13 cellular contexts compared by ENCODE assay signal in the genomic region with DNA sequence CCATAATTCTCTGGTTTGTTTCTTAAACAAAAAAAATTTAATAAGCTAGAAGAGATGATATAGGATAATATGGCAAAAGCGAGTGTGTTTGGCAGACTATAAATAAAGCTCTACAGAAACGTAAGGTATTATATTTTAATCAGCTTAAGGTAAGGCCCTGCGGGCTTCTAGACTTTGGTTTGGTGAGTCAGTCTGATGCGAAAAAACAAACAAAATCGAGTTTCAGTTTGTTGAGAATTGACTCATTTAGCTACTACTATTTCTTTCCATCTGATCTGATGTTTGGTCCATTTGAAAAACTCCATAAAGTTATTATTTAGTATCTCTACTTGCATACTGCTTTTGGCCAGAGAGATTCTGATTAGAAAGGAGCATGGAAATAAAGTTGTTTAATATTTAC.
DNase-seq lines count a peak whose midpoint lies in the region; ATAC-seq and TF ChIP-seq lines count a peak whose summit lies in the region.
"Had no signal": no experiment of that assay in that cellular context is flagged by ENCODE, and none has a peak within 500 bp of the region (broad histone marks: within the 10 kb centered on the region; RNA-seq: fewer than 3 reads in every experiment).

No MANE protein-coding gene starts in this region.

- H3K9ac ChIP-seq in KMS-11 (peak overlapping the region; percentile 71), colonic mucosa (ENCODE audit: low read depth in 2 of 2, low read length in 2 of 2) (no peak overlapping the region)

- no peaks in the 10 kb centered on the region for H3K79me2 ChIP-seq in KMS-11 (ENCODE audit: insufficient read depth, low read depth)

- TF ChIP-seq EP300 in gastroesophageal sphincter (IDR thresholded peaks at IDR 0.05), result no peak

- TF ChIP-seq CTCF in GM12864 (IDR thresholded peaks at IDR 0.05; ENCODE audit: low read depth, low read length, missing control alignments) (no peak), KMS-11 (conservative IDR thresholded peaks at IDR 0.05; ENCODE audit: low read depth, low read length) (no peak), colonic mucosa (IDR thresholded peaks at IDR 0.05) (no peak), gastroesophageal sphincter (IDR thresholded peaks at IDR 0.05) (no peak)

- H4K20me1 ChIP-seq in KMS-11 (ENCODE audit: insufficient read depth), result no peaks in the 10 kb centered on the region

- H3K4me2 ChIP-seq in KMS-11, result peak overlapping the region; percentile 99

- no peaks in the 10 kb centered on the region for H3K27me3 ChIP-seq in KMS-11 (ENCODE audit: insufficient read depth, low read depth)
- no peaks in the 10 kb centered on the region for H3K27me3 ChIP-seq in colonic mucosa
- no peaks in the 10 kb centered on the region for H3K27me3 ChIP-seq in gastroesophageal sphincter

- H2AFZ ChIP-seq in KMS-11 (ENCODE audit: low read depth), result peak overlapping the region; percentile 39

- H3K4me1 ChIP-seq in KMS-11 (ENCODE audit: low read depth, poor library complexity, severe bottlenecking) (peaks cover 76% of the 10 kb centered on the region), colonic mucosa (no peaks in the 10 kb centered on the region), gastroesophageal sphincter (peaks cover 0 to 26% (median 0%) of the 10 kb centered on the region in 3 donors)

- no peak for TF ChIP-seq POLR2A in gastroesophageal sphincter (IDR thresholded peaks at IDR 0.05)

- H3K36me3 ChIP-seq in KMS-11 (ENCODE audit: insufficient read depth) (no peaks in the 10 kb centered on the region), colonic mucosa (no peaks in the 10 kb centered on the region), gastroesophageal sphincter (peaks cover 0 to 12% of the 10 kb centered on the region in 2 donors)

- H3K27ac ChIP-seq in KMS-11 (peak overlapping the region; percentile 98), epithelial cell of prostate (peak overlapping the region; percentile 89), colonic mucosa (no peak overlapping the region), gastroesophageal sphincter (no peak overlapping the region)

- intact Hi-C loops in colonic mucosa (cut with DNase I), result no loop called here

- peak; percentile 62 for ATAC-seq in GM19455 (IDR thresholded peaks at IDR 0.05; ENCODE audit: unreplicated experiment)
- no peak for ATAC-seq in GM19467 (IDR thresholded peaks at IDR 0.05; ENCODE audit: unreplicated experiment)
- no peak for ATAC-seq in gastroesophageal sphincter

- WGBS in gastroesophageal sphincter (ENCODE audit: low coverage in 1 of 2), 2 donors, result 88 to 91% methylated on average over 5 of the region's 5 CpGs

- DNase-seq in GM12864 (ENCODE audit: low read depth) (peak; percentile 31), epithelial cell of prostate (ENCODE audit: low read depth, low spot score) (peak; percentile 64), colonic mucosa (no peak), NCI-H2171 (lab: John Stamatoyannopoulos, UW) (no peak)
- DNase-seq: activated CD4-positive, alpha-beta T cell treated with anti-CD3 and anti-CD28 coated beads, Interleukin-2, amount 50 U/mL, for 1 hour; aorta; NCI-H2227 treated with DMSO at 0.1 percent for 48 hours; Right ventricle myocardium superior; stimulated activated naive CD4-positive, alpha-beta T cell had no signal

- H3K9me3 ChIP-seq in colonic mucosa, result no peaks in the 10 kb centered on the region
- H3K9me3 ChIP-seq in gastroesophageal sphincter, result no peaks in the 10 kb centered on the region

- H3K4me3 ChIP-seq in GM12864 (ENCODE audit: low read depth, low read length) (no peak overlapping the region), KMS-11 (IDR thresholded peaks at IDR 0.05; ENCODE audit: insufficient read depth, low read depth, low read length) (no peak overlapping the region), colonic mucosa (no peak overlapping the region), gastroesophageal sphincter (no peak overlapping the region)

Comparison
In these comparisons a context has a peak if more than half of its experiments do, and no peak if none do; other contexts are left out.
1. DNase-seq: peak in GM12864 (single experiment) and epithelial cell of prostate (single experiment); none in colonic mucosa (single experiment) and NCI-H2171 (single experiment).
2. H3K27ac ChIP-seq: peak in KMS-11 (single experiment) and epithelial cell of prostate (single experiment); none in colonic mucosa (single experiment) and gastroesophageal sphincter (0 of 4).